In the genomic region with DNA sequence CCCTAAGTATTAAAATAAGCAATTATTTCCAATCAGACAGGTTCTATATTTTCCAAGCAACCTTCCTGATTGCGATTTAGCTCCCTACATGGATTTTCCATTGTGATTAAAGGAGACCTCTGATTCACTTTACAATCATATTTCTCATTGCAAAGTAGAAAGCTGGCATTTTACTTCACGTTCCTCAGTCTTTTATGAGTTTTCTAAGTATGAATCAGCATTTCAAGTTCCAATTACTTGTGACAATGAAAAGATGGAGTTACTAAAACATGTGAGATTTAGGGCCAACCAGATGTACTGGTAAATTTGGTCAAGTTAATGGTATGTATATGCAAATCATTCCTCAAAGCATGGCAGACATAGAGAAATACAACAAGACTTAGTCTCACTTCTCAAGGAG, we compare ENCODE assay signal across 15 cellular contexts.
"Had no signal": no experiment of that assay in that cellular context is flagged by ENCODE, and none has a peak within 500 bp of the region (broad histone marks: within the 10 kb centered on the region; RNA-seq: fewer than 3 reads in every experiment).

No MANE protein-coding gene starts in this region.

- H3K4me3 ChIP-seq: esophagus muscularis mucosa, left ventricle myocardium inferior, lower lobe of right lung, ovary, smooth muscle cell had no signal

- H3K4me1 ChIP-seq: esophagus muscularis mucosa, foreskin keratinocyte, left ventricle myocardium inferior, lower lobe of right lung had no signal

- DNase-seq: effector memory CD8-positive, alpha-beta T cell; foreskin keratinocyte; immature natural killer cell; kidney; left cardiac atrium; left ventricle myocardium inferior; lower lobe of right lung; natural killer cell; ovary; right cardiac atrium; stimulated activated CD4-positive, alpha-beta T cell treated with anti-CD3 and anti-CD28 coated beads, Interleukin-2, amount 100 ng/mL, for 48 hours; stimulated activated naive CD4-positive, alpha-beta T cell treated with Interleukin-2 at 50 U/mL for 16 hours had no signal

- H3K27ac ChIP-seq: epithelial cell of prostate, esophagus muscularis mucosa, foreskin keratinocyte, left ventricle myocardium inferior, lower lobe of right lung, ovary had no signal

- H3K36me3 ChIP-seq: esophagus muscularis mucosa, left ventricle myocardium inferior, lower lobe of right lung, ovary had no signal

- H3K27me3 ChIP-seq: esophagus muscularis mucosa, foreskin keratinocyte, ovary had no signal

- H3K9me3 ChIP-seq: esophagus muscularis mucosa, left ventricle myocardium inferior, lower lobe of right lung, ovary had no signal

- H3K4me2 ChIP-seq: smooth muscle cell had no signal

- ATAC-seq: effector memory CD8-positive, alpha-beta T cell; foreskin keratinocyte; left cardiac atrium; lower lobe of right lung; natural killer cell; right cardiac atrium had no signal
